In genomic region chr12:122018457-122018856, GRCh38 we compare ENCODE assay signal across 1 cellular context.
TF ChIP-seq lines count a peak whose summit lies in the region.

No MANE protein-coding gene starts in this region.

TF ChIP-seq in K562, 482 proteins besides CTCF, POLR2A, EP300 and RAD21 (continues in another document):
- TF ChIP-seq NFE2 (IDR thresholded peaks at IDR 0.05; ENCODE audit: low read depth) (no peak), FOXK2 (conservative IDR thresholded peaks at IDR 0.05 in 1 of 2, IDR thresholded peaks at IDR 0.05 in 1 of 2; ENCODE audit: low read depth in 2 of 2) (no peak), FOXP1 (CRISPR knock-in tag; IDR thresholded peaks at IDR 0.05) (no peak), THRA (IDR thresholded peaks at IDR 0.05) (no peak), EHMT2 (IDR thresholded peaks at IDR 0.05) (no peak), EP400 (IDR thresholded peaks at IDR 0.05) (no peak), ZNF41 (CRISPR knock-in tag; conservative IDR thresholded peaks at IDR 0.05) (peak; percentile 100), ATF6 (CRISPR knock-in tag; IDR thresholded peaks at IDR 0.05) (no peak), CBX5 (IDR thresholded peaks at IDR 0.05; ENCODE audit: borderline replicate concordance, low read depth) (peak; percentile 61; the same call in 1 of the 2 replicates), RBFOX2 (IDR thresholded peaks at IDR 0.05; ENCODE audit: low read depth, low read length) (no peak), ZNF280A (IDR thresholded peaks at IDR 0.05; ENCODE audit: low read depth, partially characterized antibody) (peak; percentile 53), BMI1 (IDR thresholded peaks at IDR 0.05; ENCODE audit: low read length) (no peak), HSF4 (CRISPR knock-in tag; IDR thresholded peaks at IDR 0.05; ENCODE audit: borderline replicate concordance) (no peak), CCNT2 (IDR thresholded peaks at IDR 0.05; ENCODE audit: borderline replicate concordance, extremely low read depth, insufficient read length, low read depth, low read length) (no peak), ZNF561 (CRISPR knock-in tag; conservative IDR thresholded peaks at IDR 0.05) (no peak), CBX3 (IDR thresholded peaks at IDR 0.05; ENCODE audit: borderline replicate concordance in 1 of 2, low read length in 2 of 2) (peak in 1 of 2 experiments; percentile 89; a peak in 2 of 3 replicates), IRF9 (tag; IDR thresholded peaks at IDR 0.05) (no peak), ZNF12 (CRISPR knock-in tag; IDR thresholded peaks at IDR 0.05) (no peak), ZNF589 (CRISPR knock-in tag; IDR thresholded peaks at IDR 0.05; ENCODE audit: low read depth) (no peak), PML (IDR thresholded peaks at IDR 0.05; ENCODE audit: low read length) (no peak), LARP7 (IDR thresholded peaks at IDR 0.05) (no peak), SAFB2 (IDR thresholded peaks at IDR 0.05; ENCODE audit: borderline replicate concordance, low read depth, low read length, severe bottlenecking) (no peak), SNAPC5 (CRISPR knock-in tag; IDR thresholded peaks at IDR 0.05) (no peak), TRIM28 (IDR thresholded peaks at IDR 0.05) (peak; percentile 84), PHF21A (IDR thresholded peaks at IDR 0.05; ENCODE audit: borderline replicate concordance, low read depth) (no peak), C11orf30 (IDR thresholded peaks at IDR 0.05; ENCODE audit: low read depth) (no peak), STAT6 (CRISPR knock-in tag; IDR thresholded peaks at IDR 0.05) (no peak), ESRRA (IDR thresholded peaks at IDR 0.05; ENCODE audit: borderline replicate concordance, low read depth) (no peak), RREB1 (CRISPR knock-in tag; IDR thresholded peaks at IDR 0.05) (no peak), AFF4 (CRISPR knock-in tag; IDR thresholded peaks at IDR 0.05) (no peak), ZNF239 (CRISPR knock-in tag; IDR thresholded peaks at IDR 0.05) (no peak), CUX1 (CRISPR knock-in tag; IDR thresholded peaks at IDR 0.05) (no peak)
